9 cellular contexts compared by ENCODE assay signal in genomic region chr4:180059216-180059881, GRCh38.
A peak's percentile ranks its signal among the peaks of the same experiment; 100 is the strongest.
DNase-seq lines count a peak whose midpoint lies in the region; ATAC-seq and TF ChIP-seq lines count a peak whose summit lies in the region.
"Had no signal": no experiment of that assay in that cellular context is flagged by ENCODE, and none has a peak within 500 bp of the region (broad histone marks: within the 10 kb centered on the region; RNA-seq: fewer than 3 reads in every experiment).

No MANE protein-coding gene starts in this region.

- CTCF ChIA-PET in HEK293 (lab: Yijun Ruan, JAX): no interaction called here

- H3K9me3 ChIP-seq in HEK293 (ENCODE audit: control insufficient read depth, insufficient read depth, low read depth, low read length) (no peaks in the 10 kb centered on the region), SJCRH30 (replicated peaks) (no peaks in the 10 kb centered on the region), parathyroid adenoma (ENCODE audit: control insufficient read depth, low read length) (no peaks in the 10 kb centered on the region)

- POLR2A ChIA-PET in HEK293 (lab: Yijun Ruan, JAX): no interaction called here

- no peak overlapping the region for H2AFZ ChIP-seq in parathyroid adenoma

- H3K79me2 ChIP-seq in parathyroid adenoma: no peaks in the 10 kb centered on the region

- H3K27ac ChIP-seq in HEK293 (ENCODE audit: extremely low read depth, low read depth, low read length): peak overlapping the region; percentile 83; the same call in 1 of the 2 replicates
- no peak overlapping the region for H3K27ac ChIP-seq in SJCRH30
- H3K27ac ChIP-seq in parathyroid adenoma: no peak overlapping the region

- peak overlapping the region; percentile 83 for H3K4me2 ChIP-seq in parathyroid adenoma (ENCODE audit: low read length)

- H3K36me3 ChIP-seq in GM06990 (ENCODE audit: control insufficient read depth, insufficient read depth, low read length) (no peaks in the 10 kb centered on the region), HEK293 (ENCODE audit: control insufficient read depth in 2 of 2, insufficient read depth in 1 of 2, low read length in 2 of 2) (no peaks in the 10 kb centered on the region), SJCRH30 (no peaks in the 10 kb centered on the region), parathyroid adenoma (ENCODE audit: control insufficient read depth, insufficient read depth, low read length) (no peaks in the 10 kb centered on the region)

- H3K27me3 ChIP-seq in GM06990 (replicated peaks; ENCODE audit: control insufficient read depth, insufficient read depth, low read length): no peaks in the 10 kb centered on the region
- no peaks in the 10 kb centered on the region for H3K27me3 ChIP-seq in SJCRH30
- peaks cover 6% of the 10 kb centered on the region for H3K27me3 ChIP-seq in parathyroid adenoma (ENCODE audit: control insufficient read depth, insufficient read depth, low read length)

- DNase-seq in GM06990 (ENCODE audit: extremely low read depth, insufficient read length) (peak; percentile 53), SJCRH30 (peak in 1 of 2 experiments; percentile 16), fibroblast of pulmonary artery (ENCODE audit: low read depth) (no peak), NCI-H187 (lab: John Stamatoyannopoulos, UW) (no peak), NCI-H345 (lab: John Stamatoyannopoulos, UW) (no peak)

- H3K4me1 ChIP-seq in HEK293 (ENCODE audit: control insufficient read depth, insufficient read depth, low read length): peaks cover 12% of the 10 kb centered on the region
- H3K4me1 ChIP-seq in SJCRH30: no peaks in the 10 kb centered on the region
- H3K4me1 ChIP-seq in parathyroid adenoma: no peaks in the 10 kb centered on the region

- H3K9ac ChIP-seq in parathyroid adenoma: no peak overlapping the region

- no peak for ATAC-seq in HG02588 (IDR thresholded peaks at IDR 0.05; ENCODE audit: unreplicated experiment)
- ATAC-seq: Panc1 had no signal

- H3K4me3 ChIP-seq in GM06990 (replicated peaks; ENCODE audit: low read depth, low read length) (no peak overlapping the region), HEK293 (ENCODE audit: low read depth, low read length) (peak overlapping the region; percentile 76), SJCRH30 (peak overlapping the region; percentile 60), fibroblast of pulmonary artery (replicated peaks; ENCODE audit: low read depth, low read length) (peak overlapping the region; percentile 52), parathyroid adenoma (ENCODE audit: low read depth, low read length) (peak overlapping the region; percentile 24)

- no peak for TF ChIP-seq CTCF in GM06990 (IDR thresholded peaks at IDR 0.05; ENCODE audit: insufficient read depth, low read length, poor library complexity, severe bottlenecking)
- TF ChIP-seq CTCF in HEK293 (tag by site-specific recombination; IDR thresholded peaks at IDR 0.05): peak; percentile 3; the same call in 1 of the 2 replicates
- TF ChIP-seq CTCF in fibroblast of pulmonary artery (IDR thresholded peaks at IDR 0.05; ENCODE audit: low read length, missing control alignments): no peak
- no peak for TF ChIP-seq CTCF in parathyroid adenoma (IDR thresholded peaks at IDR 0.05)

TF ChIP-seq in HEK293, 187 proteins besides CTCF, POLR2A, EP300 and RAD21:
- TF ChIP-seq ZNF341 (tag by site-specific recombination; IDR thresholded peaks at IDR 0.05; ENCODE audit: low read depth): peak; percentile 70
- TF ChIP-seq, protein P1, sequence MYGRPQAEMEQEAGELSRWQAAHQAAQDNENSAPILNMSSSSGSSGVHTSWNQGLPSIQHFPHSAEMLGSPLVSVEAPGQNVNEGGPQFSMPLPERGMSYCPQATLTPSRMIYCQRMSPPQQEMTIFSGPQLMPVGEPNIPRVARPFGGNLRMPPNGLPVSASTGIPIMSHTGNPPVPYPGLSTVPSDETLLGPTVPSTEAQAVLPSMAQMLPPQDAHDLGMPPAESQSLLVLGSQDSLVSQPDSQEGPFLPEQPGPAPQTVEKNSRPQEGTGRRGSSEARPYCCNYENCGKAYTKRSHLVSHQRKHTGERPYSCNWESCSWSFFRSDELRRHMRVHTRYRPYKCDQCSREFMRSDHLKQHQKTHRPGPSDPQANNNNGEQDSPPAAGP (tag by site-specific recombination; IDR thresholded peaks at IDR 0.05): no peak
- no peak for TF ChIP-seq ZNF404 (tag by site-specific recombination; IDR thresholded peaks at IDR 0.05)
- peak; percentile 77 for TF ChIP-seq ZNF335 (tag by site-specific recombination; conservative IDR thresholded peaks at IDR 0.05)
- TF ChIP-seq, protein P2, sequence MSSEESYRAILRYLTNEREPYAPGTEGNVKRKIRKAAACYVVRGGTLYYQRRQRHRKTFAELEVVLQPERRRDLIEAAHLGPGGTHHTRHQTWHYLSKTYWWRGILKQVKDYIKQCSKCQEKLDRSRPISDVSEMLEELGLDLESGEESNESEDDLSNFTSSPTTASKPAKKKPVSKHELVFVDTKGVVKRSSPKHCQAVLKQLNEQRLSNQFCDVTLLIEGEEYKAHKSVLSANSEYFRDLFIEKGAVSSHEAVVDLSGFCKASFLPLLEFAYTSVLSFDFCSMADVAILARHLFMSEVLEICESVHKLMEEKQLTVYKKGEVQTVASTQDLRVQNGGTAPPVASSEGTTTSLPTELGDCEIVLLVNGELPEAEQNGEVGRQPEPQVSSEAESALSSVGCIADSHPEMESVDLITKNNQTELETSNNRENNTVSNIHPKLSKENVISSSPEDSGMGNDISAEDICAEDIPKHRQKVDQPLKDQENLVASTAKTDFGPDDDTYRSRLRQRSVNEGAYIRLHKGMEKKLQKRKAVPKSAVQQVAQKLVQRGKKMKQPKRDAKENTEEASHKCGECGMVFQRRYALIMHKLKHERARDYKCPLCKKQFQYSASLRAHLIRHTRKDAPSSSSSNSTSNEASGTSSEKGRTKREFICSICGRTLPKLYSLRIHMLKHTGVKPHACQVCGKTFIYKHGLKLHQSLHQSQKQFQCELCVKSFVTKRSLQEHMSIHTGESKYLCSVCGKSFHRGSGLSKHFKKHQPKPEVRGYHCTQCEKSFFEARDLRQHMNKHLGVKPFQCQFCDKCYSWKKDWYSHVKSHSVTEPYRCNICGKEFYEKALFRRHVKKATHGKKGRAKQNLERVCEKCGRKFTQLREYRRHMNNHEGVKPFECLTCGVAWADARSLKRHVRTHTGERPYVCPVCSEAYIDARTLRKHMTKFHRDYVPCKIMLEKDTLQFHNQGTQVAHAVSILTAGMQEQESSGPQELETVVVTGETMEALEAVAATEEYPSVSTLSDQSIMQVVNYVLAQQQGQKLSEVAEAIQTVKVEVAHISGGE (tag by site-specific recombination; conservative IDR thresholded peaks at IDR 0.05; ENCODE audit: low read depth): peak; percentile 22; the same call in 1 of the 2 replicates
- no peak for TF ChIP-seq ZSCAN16 (tag by site-specific recombination; IDR thresholded peaks at IDR 0.05)
- no peak for TF ChIP-seq ZNF837 (tag by site-specific recombination; IDR thresholded peaks at IDR 0.05)
- no peak for TF ChIP-seq ZNF423 (tag by site-specific recombination; IDR thresholded peaks at IDR 0.05)
- peak; percentile 73; the same call in 1 of the 2 replicates for TF ChIP-seq ZNF10 (tag by site-specific recombination; IDR thresholded peaks at IDR 0.05)
- peak; percentile 46; the same call in 1 of the 2 replicates for TF ChIP-seq GLIS2 (tag by site-specific recombination; IDR thresholded peaks at IDR 0.05)
- TF ChIP-seq ZNF266 (tag by site-specific recombination; IDR thresholded peaks at IDR 0.05; ENCODE audit: low read depth): no peak
- 0 out of 2 replicates have a peak, but pooled peaks have one; percentile 17 for TF ChIP-seq ZEB2 (tag by site-specific recombination; IDR thresholded peaks at IDR 0.05)
- TF ChIP-seq ZBTB26 (tag by site-specific recombination; optimal IDR thresholded peaks at IDR 0.05): peak; percentile 25
